Comparison of ENCODE assay signal across 2 cellular contexts in the genomic region with DNA sequence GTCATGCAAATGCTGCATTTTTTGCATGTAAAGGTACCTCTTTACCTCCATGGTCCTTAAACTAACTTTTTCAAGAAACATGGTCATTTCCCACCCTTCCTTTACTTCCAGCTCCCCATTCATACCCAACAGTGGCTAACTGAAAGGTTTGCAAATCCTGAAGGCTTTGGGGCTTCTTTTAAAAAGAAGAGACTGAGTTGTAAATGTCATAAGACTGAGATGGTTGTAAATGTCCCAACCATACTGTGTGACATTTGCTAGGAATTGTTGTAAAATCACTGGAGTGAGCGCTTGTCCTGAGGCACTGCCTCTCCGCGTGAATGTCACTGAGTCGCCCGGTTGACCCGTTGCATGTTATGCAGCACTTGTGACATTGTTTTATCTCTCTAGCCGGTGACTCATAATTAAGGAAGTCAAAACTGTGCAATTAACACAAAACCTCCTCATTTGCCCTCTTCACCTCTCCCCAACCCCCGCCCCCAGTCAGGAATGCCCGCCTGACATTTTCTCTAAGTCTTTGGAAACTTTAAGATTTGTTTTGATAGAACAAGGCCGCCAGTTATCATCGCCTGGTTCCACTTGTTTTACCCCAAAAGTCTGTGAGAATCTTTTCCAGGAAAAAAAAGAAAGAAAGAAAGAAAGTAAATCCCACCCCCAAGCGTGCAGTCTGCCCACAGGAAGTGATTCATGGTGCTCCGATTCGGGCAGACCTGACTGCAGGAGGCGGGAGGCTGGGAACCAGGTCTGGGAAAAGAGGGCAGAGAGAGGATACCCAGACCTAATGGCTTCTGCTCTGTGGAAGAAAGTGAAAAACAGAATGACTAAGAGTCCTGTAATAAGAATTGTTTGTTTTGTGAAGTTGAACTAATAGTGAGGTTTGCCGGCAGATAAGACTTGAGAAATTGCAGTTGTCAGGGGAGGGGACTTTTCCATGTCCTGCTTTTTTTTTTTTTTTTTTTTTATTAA.
TF ChIP-seq lines count a peak whose summit lies in the region.

No MANE protein-coding gene starts in this region.

TF ChIP-seq in HCT116, 20 proteins besides CTCF, POLR2A, EP300 and RAD21 (continued from another document):
- TF ChIP-seq ZNF274 (IDR thresholded peaks at IDR 0.05; ENCODE audit: low read depth, low read length) (no peak), POLR2AphosphoS5 (IDR thresholded peaks at IDR 0.05; ENCODE audit: low read depth, low read length) (peak; percentile 42), ZFX (IDR thresholded peaks at IDR 0.05) (no peak), FOSL1 (IDR thresholded peaks at IDR 0.05; ENCODE audit: low read depth) (no peak), YY1 (IDR thresholded peaks at IDR 0.05; ENCODE audit: extremely low read depth, insufficient replicate concordance, low read depth, low read length) (peak; percentile 44), EZH2phosphoT487 (IDR thresholded peaks at IDR 0.05; ENCODE audit: borderline replicate concordance) (no peak), JUND (IDR thresholded peaks at IDR 0.05) (no peak), CBX3 (IDR thresholded peaks at IDR 0.05; ENCODE audit: low read depth) (no peak), EGR1 (IDR thresholded peaks at IDR 0.05; ENCODE audit: low read depth) (no peak), SP1 (IDR thresholded peaks at IDR 0.05; ENCODE audit: low read depth) (no peak), TCF7L2 (IDR thresholded peaks at IDR 0.05; ENCODE audit: borderline replicate concordance, extremely low read depth, insufficient read depth, insufficient read length) (peak; percentile 76)
- TF ChIP-seq, protein P1, sequence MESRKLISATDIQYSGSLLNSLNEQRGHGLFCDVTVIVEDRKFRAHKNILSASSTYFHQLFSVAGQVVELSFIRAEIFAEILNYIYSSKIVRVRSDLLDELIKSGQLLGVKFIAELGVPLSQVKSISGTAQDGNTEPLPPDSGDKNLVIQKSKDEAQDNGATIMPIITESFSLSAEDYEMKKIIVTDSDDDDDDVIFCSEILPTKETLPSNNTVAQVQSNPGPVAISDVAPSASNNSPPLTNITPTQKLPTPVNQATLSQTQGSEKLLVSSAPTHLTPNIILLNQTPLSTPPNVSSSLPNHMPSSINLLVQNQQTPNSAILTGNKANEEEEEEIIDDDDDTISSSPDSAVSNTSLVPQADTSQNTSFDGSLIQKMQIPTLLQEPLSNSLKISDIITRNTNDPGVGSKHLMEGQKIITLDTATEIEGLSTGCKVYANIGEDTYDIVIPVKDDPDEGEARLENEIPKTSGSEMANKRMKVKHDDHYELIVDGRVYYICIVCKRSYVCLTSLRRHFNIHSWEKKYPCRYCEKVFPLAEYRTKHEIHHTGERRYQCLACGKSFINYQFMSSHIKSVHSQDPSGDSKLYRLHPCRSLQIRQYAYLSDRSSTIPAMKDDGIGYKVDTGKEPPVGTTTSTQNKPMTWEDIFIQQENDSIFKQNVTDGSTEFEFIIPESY (IDR thresholded peaks at IDR 0.05; ENCODE audit: extremely low read depth, insufficient replicate concordance, low read length): peak; percentile 54
- TF ChIP-seq, protein P2, sequence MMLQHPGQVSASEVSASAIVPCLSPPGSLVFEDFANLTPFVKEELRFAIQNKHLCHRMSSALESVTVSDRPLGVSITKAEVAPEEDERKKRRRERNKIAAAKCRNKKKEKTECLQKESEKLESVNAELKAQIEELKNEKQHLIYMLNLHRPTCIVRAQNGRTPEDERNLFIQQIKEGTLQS (IDR thresholded peaks at IDR 0.05): no peak
- TF ChIP-seq, protein P3, sequence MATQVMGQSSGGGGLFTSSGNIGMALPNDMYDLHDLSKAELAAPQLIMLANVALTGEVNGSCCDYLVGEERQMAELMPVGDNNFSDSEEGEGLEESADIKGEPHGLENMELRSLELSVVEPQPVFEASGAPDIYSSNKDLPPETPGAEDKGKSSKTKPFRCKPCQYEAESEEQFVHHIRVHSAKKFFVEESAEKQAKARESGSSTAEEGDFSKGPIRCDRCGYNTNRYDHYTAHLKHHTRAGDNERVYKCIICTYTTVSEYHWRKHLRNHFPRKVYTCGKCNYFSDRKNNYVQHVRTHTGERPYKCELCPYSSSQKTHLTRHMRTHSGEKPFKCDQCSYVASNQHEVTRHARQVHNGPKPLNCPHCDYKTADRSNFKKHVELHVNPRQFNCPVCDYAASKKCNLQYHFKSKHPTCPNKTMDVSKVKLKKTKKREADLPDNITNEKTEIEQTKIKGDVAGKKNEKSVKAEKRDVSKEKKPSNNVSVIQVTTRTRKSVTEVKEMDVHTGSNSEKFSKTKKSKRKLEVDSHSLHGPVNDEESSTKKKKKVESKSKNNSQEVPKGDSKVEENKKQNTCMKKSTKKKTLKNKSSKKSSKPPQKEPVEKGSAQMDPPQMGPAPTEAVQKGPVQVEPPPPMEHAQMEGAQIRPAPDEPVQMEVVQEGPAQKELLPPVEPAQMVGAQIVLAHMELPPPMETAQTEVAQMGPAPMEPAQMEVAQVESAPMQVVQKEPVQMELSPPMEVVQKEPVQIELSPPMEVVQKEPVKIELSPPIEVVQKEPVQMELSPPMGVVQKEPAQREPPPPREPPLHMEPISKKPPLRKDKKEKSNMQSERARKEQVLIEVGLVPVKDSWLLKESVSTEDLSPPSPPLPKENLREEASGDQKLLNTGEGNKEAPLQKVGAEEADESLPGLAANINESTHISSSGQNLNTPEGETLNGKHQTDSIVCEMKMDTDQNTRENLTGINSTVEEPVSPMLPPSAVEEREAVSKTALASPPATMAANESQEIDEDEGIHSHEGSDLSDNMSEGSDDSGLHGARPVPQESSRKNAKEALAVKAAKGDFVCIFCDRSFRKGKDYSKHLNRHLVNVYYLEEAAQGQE (IDR thresholded peaks at IDR 0.05; ENCODE audit: low read depth): no peak

TF ChIP-seq in liver, 16 proteins besides CTCF, POLR2A, EP300 and RAD21 (continued from another document):
- TF ChIP-seq, protein P3 (IDR thresholded peaks at IDR 0.05): no peak
- TF ChIP-seq NR2F2 (IDR thresholded peaks at IDR 0.05): peak; percentile 60
- TF ChIP-seq, protein P2 (IDR thresholded peaks at IDR 0.05): no peak
- no peak for TF ChIP-seq HNF4G (IDR thresholded peaks at IDR 0.05)
- peak; percentile 6 to 44 for TF ChIP-seq RXRA (IDR thresholded peaks at IDR 0.05)
- TF ChIP-seq, protein P1 (IDR thresholded peaks at IDR 0.05): no peak
- no peak for TF ChIP-seq GABPA (IDR thresholded peaks at IDR 0.05 in 1 of 2, conservative IDR thresholded peaks at IDR 0.05 in 1 of 2)
- TF ChIP-seq YY1 (IDR thresholded peaks at IDR 0.05): peak; percentile 53
- TF ChIP-seq JUND (IDR thresholded peaks at IDR 0.05): peak; percentile 31 to 78
- TF ChIP-seq FOXA1 (IDR thresholded peaks at IDR 0.05): no peak
- TF ChIP-seq FOXA2 (IDR thresholded peaks at IDR 0.05): peak; percentile 19
